In the genomic region with DNA sequence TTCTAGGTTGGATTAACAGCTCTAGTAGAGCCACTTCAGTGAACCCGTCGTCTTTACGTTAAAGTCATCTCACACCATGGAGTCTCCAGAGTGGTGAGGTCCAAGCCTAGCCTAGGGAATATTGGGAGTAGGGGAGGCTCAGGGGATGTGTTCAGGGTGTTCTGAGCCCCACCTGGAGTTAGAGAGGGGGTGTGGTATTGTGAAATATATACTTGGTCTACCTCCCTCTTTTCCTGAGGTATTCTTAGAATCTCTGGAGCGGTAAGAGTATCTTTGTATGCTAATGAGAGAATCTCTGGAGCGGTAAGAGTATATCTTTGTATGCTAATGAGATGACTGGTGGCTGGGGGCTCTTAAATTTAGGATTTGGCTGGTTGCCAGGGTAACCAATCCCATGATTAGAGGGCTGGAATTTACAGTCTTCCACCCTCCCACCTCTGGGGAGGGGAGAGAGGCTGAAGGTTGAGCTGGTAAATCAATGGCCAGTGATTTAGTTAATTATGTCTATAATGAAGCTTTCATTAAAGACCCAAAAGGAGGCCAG, we compare ENCODE assay signal across 19 cellular contexts.
DNase-seq lines count a peak whose midpoint lies in the region; ATAC-seq and TF ChIP-seq lines count a peak whose summit lies in the region.
"Had no signal": no experiment of that assay in that cellular context is flagged by ENCODE, and none has a peak within 500 bp of the region (broad histone marks: within the 10 kb centered on the region; RNA-seq: fewer than 3 reads in every experiment).

No MANE protein-coding gene starts in this region.

- H3K27ac Mint-ChIP-seq in activated naive CD4-positive, alpha-beta T cell treated with anti-CD3 and anti-CD28 coated beads, Interleukin-2, amount 50 U/mL, for 72 hours = peak overlapping the region; percentile 22 to 58
- peak overlapping the region; percentile 47 to 62 for H3K27ac Mint-ChIP-seq in T-cell
- peak overlapping the region; percentile 90 to 91 for H3K27ac Mint-ChIP-seq in stimulated activated naive CD8-positive, alpha-beta T cell treated with anti-CD3 and anti-CD28 coated beads, Interleukin-15, amount 100 ng/mL, for 72 hours
- H3K27ac Mint-ChIP-seq: activated B cell treated with CpG ODN at 0.5 μM for 24 hours; stimulated activated memory B cell treated with anti-CD40 and anti-IgM and Interleukin-4, amounts not matched to agents 10 μg/mL and 1 μg/mL and 100 μg/mL, for 72 hours; T-helper 1 cell treated with Interleukin-12 subunit alpha and Interleukin-12 subunit beta and Interleukin-4 antibody, amounts not matched to agents 30 μg/mL and 1 μg/mL, for 36 hours had no signal

- H3K9ac ChIP-seq in mammary epithelial cell (ENCODE audit: insufficient read depth, low read length) = no peak overlapping the region

- H3K27me3 ChIP-seq in mammary epithelial cell (ENCODE audit: insufficient read depth, low read length) = no peaks in the 10 kb centered on the region
- H3K27me3 ChIP-seq: MG63, tibial nerve had no signal

- H3K4me3 ChIP-seq in mammary epithelial cell (replicated peaks in 1 of 3; ENCODE audit: insufficient read depth in 1 of 3, low read depth in 2 of 3, low read length in 3 of 3) = no peak overlapping the region
- H3K4me3 ChIP-seq: MG63, tibial nerve had no signal

- H3K9me3 Mint-ChIP-seq in activated naive CD4-positive, alpha-beta T cell treated with anti-CD3 and anti-CD28 coated beads, Interleukin-2, amount 50 U/mL, for 72 hours = no peaks in the 10 kb centered on the region
- no peaks in the 10 kb centered on the region for H3K9me3 Mint-ChIP-seq in T-cell
- no peaks in the 10 kb centered on the region for H3K9me3 Mint-ChIP-seq in stimulated activated naive CD8-positive, alpha-beta T cell treated with anti-CD3 and anti-CD28 coated beads, Interleukin-15, amount 100 ng/mL, for 72 hours
- H3K9me3 Mint-ChIP-seq: activated B cell treated with CpG ODN at 0.5 μM for 24 hours; stimulated activated memory B cell treated with anti-CD40 and anti-IgM and Interleukin-4, amounts not matched to agents 10 μg/mL and 1 μg/mL and 100 μg/mL, for 72 hours; T-helper 1 cell treated with Interleukin-12 subunit alpha and Interleukin-12 subunit beta and Interleukin-4 antibody, amounts not matched to agents 30 μg/mL and 1 μg/mL, for 36 hours had no signal

- ATAC-seq in activated naive CD4-positive, alpha-beta T cell treated with anti-CD3 and anti-CD28 coated beads, Interleukin-2, amount 50 U/mL, for 72 hours = no peak
- no peak for ATAC-seq in T-cell (replicated peaks in 1 of 4)
- ATAC-seq in stimulated activated naive CD8-positive, alpha-beta T cell treated with anti-CD3 and anti-CD28 coated beads, Interleukin-15, amount 100 ng/mL, for 72 hours = no peak
- ATAC-seq: stimulated activated memory B cell treated with anti-CD40 and anti-IgM and Interleukin-4, amounts not matched to agents 10 μg/mL and 1 μg/mL and 100 μg/mL, for 72 hours had no signal

- H3K27ac ChIP-seq in mammary epithelial cell (ENCODE audit: insufficient read depth, low read depth, low read length) = no peak overlapping the region

- no peaks in the 10 kb centered on the region for H4K20me1 ChIP-seq in mammary epithelial cell (ENCODE audit: insufficient read depth, low read length)

- in situ Hi-C loops in mammary epithelial cell (cut with MboI; ENCODE audit: low sequenced_read_pairs in 2 of 2) = no loop called here

- dilution Hi-C loops in mammary epithelial cell (cut with HindIII; ENCODE audit: low sequenced_read_pairs) = no loop called here

- BruUV-seq in mammary epithelial cell (replicated peaks; lab: Mats Ljungman, UMichigan) = no TSS peak

- intact Hi-C loops in mammary epithelial cell (cut with micrococcal nuclease) = no loop called here

- H2AFZ ChIP-seq in mammary epithelial cell (ENCODE audit: low read depth, low read length) = no peak overlapping the region

- 100% methylated on average over 5 of the region's 5 CpGs for WGBS in mammary epithelial cell (ENCODE audit: low coverage, missing lambda C conversion rate)

- H3K27me3 Mint-ChIP-seq in T-cell = no peaks in the 10 kb centered on the region
- H3K27me3 Mint-ChIP-seq in stimulated activated naive CD8-positive, alpha-beta T cell treated with anti-CD3 and anti-CD28 coated beads, Interleukin-15, amount 100 ng/mL, for 72 hours = no peaks in the 10 kb centered on the region
- H3K27me3 Mint-ChIP-seq: activated B cell treated with CpG ODN at 0.5 μM for 24 hours; stimulated activated memory B cell treated with anti-CD40 and anti-IgM and Interleukin-4, amounts not matched to agents 10 μg/mL and 1 μg/mL and 100 μg/mL, for 72 hours had no signal

- no peak for DNase-seq in activated naive CD4-positive, alpha-beta T cell treated with anti-CD3 and anti-CD28 coated beads, Interleukin-2, amount 50 U/mL, for 72 hours (ENCODE audit: low spot score in 2 of 2)
- DNase-seq in activated naive CD4-positive, alpha-beta T cell treated with anti-CD3 and anti-CD28 coated beads, Interleukin-2, amount 50 U/mL, for 16 hours = no peak
- DNase-seq in T-cell (no peak), kidney glomerular epithelial cell (lab: John Stamatoyannopoulos, UW) (peak; percentile 2), mammary epithelial cell (no peak), amygdala (lab: John Stamatoyannopoulos, UW) (no peak), AG08396 (ENCODE audit: low spot score) (no peak)
- DNase-seq in stimulated activated naive CD8-positive, alpha-beta T cell treated with anti-CD3 and anti-CD28 coated beads, Interleukin-15, amount 100 ng/mL, for 72 hours = no peak
- DNase-seq: activated B cell treated with CpG ODN at 0.5 μM for 24 hours; activated effector memory CD4-positive, alpha-beta T cell treated with Interleukin-2 at 50 U/mL for 16 hours; foreskin fibroblast; GOT3; MG63; NCI-H1930; NCI-H510A treated with DMSO at 0.1 percent for 48 hours; SIG-M5 had no signal

- no peak for TF ChIP-seq CTCF in mammary epithelial cell (conservative IDR thresholded peaks at IDR 0.05 in 1 of 2, IDR thresholded peaks at IDR 0.05 in 1 of 2; ENCODE audit: extremely low read depth in 1 of 2, insufficient read depth in 1 of 2, low read depth in 1 of 2, low read length in 2 of 2)

- H3K4me1 Mint-ChIP-seq in T-cell = peaks cover 86 to 95% (median 90%) of the 10 kb centered on the region in 3 donors
- H3K4me1 Mint-ChIP-seq in stimulated activated naive CD8-positive, alpha-beta T cell treated with anti-CD3 and anti-CD28 coated beads, Interleukin-15, amount 100 ng/mL, for 72 hours = peaks cover 95% of the 10 kb centered on the region
- H3K4me1 Mint-ChIP-seq: activated B cell treated with CpG ODN at 0.5 μM for 24 hours had no signal

- H3K79me2 ChIP-seq in mammary epithelial cell (ENCODE audit: insufficient read depth, low read length) = no peaks in the 10 kb centered on the region

- no peaks in the 10 kb centered on the region for H3K36me3 Mint-ChIP-seq in activated naive CD4-positive, alpha-beta T cell treated with anti-CD3 and anti-CD28 coated beads, Interleukin-2, amount 50 U/mL, for 72 hours
- H3K36me3 Mint-ChIP-seq in T-cell = peaks cover 15% of the 10 kb centered on the region
- H3K36me3 Mint-ChIP-seq: stimulated activated memory B cell treated with anti-CD40 and anti-IgM and Interleukin-4, amounts not matched to agents 10 μg/mL and 1 μg/mL and 100 μg/mL, for 72 hours had no signal

- no peaks in the 10 kb centered on the region for H3K4me1 ChIP-seq in mammary epithelial cell (ENCODE audit: insufficient read depth, low read length)

- no peak overlapping the region for H3K4me3 Mint-ChIP-seq in T-cell
- H3K4me3 Mint-ChIP-seq in stimulated activated naive CD8-positive, alpha-beta T cell treated with anti-CD3 and anti-CD28 coated beads, Interleukin-15, amount 100 ng/mL, for 72 hours = no peak overlapping the region
- H3K4me3 Mint-ChIP-seq: activated B cell treated with CpG ODN at 0.5 μM for 24 hours; stimulated activated memory B cell treated with anti-CD40 and anti-IgM and Interleukin-4, amounts not matched to agents 10 μg/mL and 1 μg/mL and 100 μg/mL, for 72 hours; T-helper 1 cell treated with Interleukin-12 subunit alpha and Interleukin-12 subunit beta and Interleukin-4 antibody, amounts not matched to agents 30 μg/mL and 1 μg/mL, for 36 hours had no signal

- POLR2A ChIA-PET in T-cell (lab: Charles Lee) = interaction anchor here in 1 of 2 donors (0.7 to 0.8 kb wide), 2 partner anchors 23 to 852 kb away, joined by 3 to 4 read pairs; no protein-coding TSS in a partner anchor

- no peaks in the 10 kb centered on the region for H3K36me3 ChIP-seq in mammary epithelial cell (ENCODE audit: insufficient read depth, low read length)
- H3K36me3 ChIP-seq: MG63 had no signal

- no peaks in the 10 kb centered on the region for H3K9me3 ChIP-seq in mammary epithelial cell (replicated peaks; ENCODE audit: insufficient read depth, low read length)
- H3K9me3 ChIP-seq: MG63, tibial nerve had no signal

- H3K4me2 ChIP-seq in mammary epithelial cell (ENCODE audit: insufficient read depth, low read depth, low read length) = no peak overlapping the region

- CTCF ChIA-PET in T-cell (lab: Charles Lee) = interaction anchor here (0.6 to 1.2 kb wide), 4 partner anchors 14 to 67 kb away, joined by 3 to 4 read pairs (median 4); no protein-coding TSS in a partner anchor
- CTCF ChIA-PET in mammary epithelial cell (lab: Charles Lee; ENCODE audit: low non-redundant PET) = no interaction called here

Comparison
In these comparisons a context has a peak if more than half of its experiments do, and no peak if none do; other contexts are left out.
1. H3K27ac Mint-ChIP-seq: peak in every context shown above with its lines; median percentile 90 in stimulated activated naive CD8-positive, alpha-beta T cell treated with anti-CD3 and anti-CD28 coated beads, Interleukin-15, amount 100 ng/mL, for 72 hours; 54 in T-cell; 40 in activated naive CD4-positive, alpha-beta T cell treated with anti-CD3 and anti-CD28 coated beads, Interleukin-2, amount 50 U/mL, for 72 hours.